8 cellular contexts compared by ENCODE assay signal in the genomic region with DNA sequence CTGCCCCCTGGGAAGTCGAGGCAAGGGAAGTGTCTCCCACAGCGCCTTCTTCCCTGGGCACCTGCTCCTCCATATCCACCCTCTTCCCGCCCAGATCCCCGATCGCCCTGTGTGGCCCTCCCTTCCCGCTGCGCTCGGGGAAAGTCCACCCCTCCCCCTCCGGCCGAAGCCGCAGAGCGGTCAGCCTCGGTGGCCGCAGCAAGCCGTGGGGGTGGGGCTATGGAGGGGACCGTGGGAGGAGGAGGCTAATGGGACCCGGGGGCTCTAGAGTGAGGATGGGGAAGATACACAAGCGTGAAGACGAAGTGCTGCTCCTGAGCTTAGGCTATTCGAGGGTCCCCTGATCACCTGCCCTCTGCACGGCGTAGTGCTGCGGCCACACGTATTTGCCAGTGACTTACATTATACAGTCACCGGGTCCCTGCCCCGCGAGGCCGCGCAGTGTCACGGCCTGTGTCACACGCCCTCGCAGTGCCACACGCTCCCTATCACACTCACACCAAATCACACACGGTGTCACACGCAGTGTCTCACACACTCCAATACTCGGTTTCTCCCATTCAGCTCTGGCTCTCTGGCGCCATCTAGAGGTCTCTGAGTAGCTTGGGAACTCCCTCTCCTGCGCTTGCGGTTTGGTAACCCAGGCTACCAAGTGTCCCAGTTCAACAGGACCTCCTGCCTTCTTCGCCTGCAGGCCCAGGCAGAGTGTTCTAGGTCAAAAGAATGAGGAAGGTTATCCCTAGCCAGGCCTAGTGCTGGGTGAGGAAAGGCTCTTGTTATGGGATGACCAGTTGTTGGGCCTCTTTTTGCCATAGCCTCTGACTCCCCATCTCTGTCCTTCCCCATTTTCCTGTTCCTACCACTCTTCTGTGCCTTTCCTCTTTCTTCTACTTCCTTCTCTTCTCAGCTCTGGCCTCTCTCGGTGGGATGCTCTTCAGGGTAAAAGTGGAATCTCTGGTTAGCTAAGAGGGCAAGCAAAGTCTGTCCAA. TPM values are rescaled to one million over a fixed set of nuclear protein-coding genes. Genes with fewer than 3 reads are reported as not detected.
DNase-seq lines count a peak whose midpoint lies in the region; ATAC-seq and TF ChIP-seq lines count a peak whose summit lies in the region.

No MANE protein-coding gene starts in this region.

- no peaks in the 10 kb centered on the region for H3K36me3 Mint-ChIP-seq in CD8-positive, alpha-beta memory T cell
- H3K36me3 Mint-ChIP-seq in endodermal cell (ENCODE audit: low read depth), result no peaks in the 10 kb centered on the region

- H3K4me3 ChIP-seq in CD8-positive, alpha-beta memory T cell (ENCODE audit: low read length), result peak overlapping the region; percentile 75
- peak overlapping the region; percentile 85 for H3K4me3 ChIP-seq in endodermal cell (ENCODE audit: low read length)

- H3K27me3 ChIP-seq in CD8-positive, alpha-beta memory T cell (ENCODE audit: insufficient read depth, low read length, poor library complexity, severe bottlenecking), result peaks cover 77% of the 10 kb centered on the region
- H3K27me3 ChIP-seq in endodermal cell (ENCODE audit: control insufficient read depth, insufficient read depth, low read length, poor library complexity, severe bottlenecking), result peaks cover 37% of the 10 kb centered on the region

- H3K27ac Mint-ChIP-seq in CD8-positive, alpha-beta memory T cell, result peak overlapping the region in 5 of 8 donors; percentile 19 to 87 (median 47)
- H3K27ac Mint-ChIP-seq in endodermal cell, result peak overlapping the region; percentile 88

- peak; percentile 83 to 94 (median 84) for DNase-seq in CD8-positive, alpha-beta memory T cell
- DNase-seq in HS-5 (ENCODE audit: low read depth), result peak; percentile 67
- DNase-seq in NOMO-1 treated with DMSO at 0.1 percent for 48 hours (lab: John Stamatoyannopoulos, UW; ENCODE audit: unreplicated experiment), result peak; percentile 84
- DNase-seq in activated CD8-positive, alpha-beta memory T cell treated with anti-CD3 and anti-CD28 coated beads, Interleukin-2, amount 50 U/mL, for 1 hour (ENCODE audit: extremely low read depth), result peak; percentile 85
- peak; percentile 95 for DNase-seq in endodermal cell
- DNase-seq in mesenteric fat pad (ENCODE audit: low spot score), result peak; percentile 92
- peak; percentile 70 for DNase-seq in stimulated activated CD8-positive, alpha-beta memory T cell treated with anti-CD3 and anti-CD28 coated beads, Interleukin-12 subunit alpha, Interleukin-12 subunit beta, amount 100 ng/mL, for 4 hours (ENCODE audit: low read depth)

- POLR2A ChIA-PET in CD8-positive, alpha-beta memory T cell (lab: Charles Lee), result interaction anchor here (0.8 to 3.8 kb wide), 9 partner anchors 30 to 196 kb away, joined by 3 to 21 read pairs (median 3); partner anchors contain the start of genes PCDH12 and RNF14

- TF ChIP-seq CTCF in endodermal cell (conservative IDR thresholded peaks at IDR 0.05), result peak; percentile 98

- no peaks in the 10 kb centered on the region for H3K36me3 ChIP-seq in CD8-positive, alpha-beta memory T cell (ENCODE audit: insufficient read depth, low read length)
- no peaks in the 10 kb centered on the region for H3K36me3 ChIP-seq in endodermal cell (ENCODE audit: control insufficient read depth, insufficient read depth, low read length)

- peaks cover 22 to 40% (median 32%) of the 10 kb centered on the region in 3 donors for H3K4me1 Mint-ChIP-seq in CD8-positive, alpha-beta memory T cell
- peaks cover 37% of the 10 kb centered on the region for H3K4me1 Mint-ChIP-seq in endodermal cell

- peaks cover 27% of the 10 kb centered on the region for H3K4me1 ChIP-seq in CD8-positive, alpha-beta memory T cell (ENCODE audit: insufficient read depth, low read length)
- H3K4me1 ChIP-seq in endodermal cell (ENCODE audit: control insufficient read depth, insufficient read depth, low read length), result peaks cover 12% of the 10 kb centered on the region

- H3K9me3 Mint-ChIP-seq in CD8-positive, alpha-beta memory T cell, result no peaks in the 10 kb centered on the region
- no peaks in the 10 kb centered on the region for H3K9me3 Mint-ChIP-seq in endodermal cell

- peak overlapping the region; percentile 71 to 89 (median 83) for H3K4me3 Mint-ChIP-seq in CD8-positive, alpha-beta memory T cell
- peak overlapping the region; percentile 78 for H3K4me3 Mint-ChIP-seq in endodermal cell

- H3K27me3 Mint-ChIP-seq in CD8-positive, alpha-beta memory T cell, result peaks cover 74 to 78% of the 10 kb centered on the region in 2 donors
- peaks cover 48% of the 10 kb centered on the region for H3K27me3 Mint-ChIP-seq in endodermal cell (ENCODE audit: insufficient read depth)

- H3K9ac ChIP-seq in endodermal cell (ENCODE audit: extremely low read depth, low read length, poor library complexity, severe bottlenecking), result no peak overlapping the region

- H3K9me3 ChIP-seq in CD8-positive, alpha-beta memory T cell (ENCODE audit: low read length), result no peaks in the 10 kb centered on the region
- H3K9me3 ChIP-seq in endodermal cell (ENCODE audit: control insufficient read depth, low read length), result no peaks in the 10 kb centered on the region

- WGBS in endodermal cell (ENCODE audit: insufficient coverage in 1 of 2, insufficient read length in 1 of 2), 2 experiments, result 1 to 2% methylated on average over 12 to 41 of the region's 41 CpGs

- CTCF ChIA-PET in CD8-positive, alpha-beta memory T cell (lab: Charles Lee), result interaction anchor here (0.7 to 9.0 kb wide), 55 partner anchors 8 to 287 kb away, joined by 3 to 184 read pairs (median 5); partner anchors contain the start of genes ARAP3, DELE1, FCHSD1 and RNF14

- H3K27ac ChIP-seq in CD8-positive, alpha-beta memory T cell (ENCODE audit: low read depth, low read length), result no peak overlapping the region
- H3K27ac ChIP-seq in endodermal cell (ENCODE audit: low read depth, low read length), result peak overlapping the region; percentile 71

- peak; percentile 55 for ATAC-seq in GM19468 (IDR thresholded peaks at IDR 0.05; ENCODE audit: extremely low read depth, unreplicated experiment)

RNA-seq across cellular contexts. Expression of gene PCDH1, which starts 0.9 kb away (rescaled TPM):
- total RNA-seq in CD8-positive, alpha-beta memory T cell, result not detected
- polyA plus RNA-seq in CD8-positive, alpha-beta memory T cell, result 0.54 TPM
- 10 to 100 TPM; 45.4 to 69.7 TPM for total RNA-seq in endodermal cell
- polyA plus RNA-seq in endodermal cell (2013, experiment 1 of 2), result 17.2 TPM
- 13.5 TPM for polyA plus RNA-seq in endodermal cell (2013, experiment 2 of 2)
- total RNA-seq in mesenteric fat pad, result 43.8 TPM

RNA-seq across cellular contexts. Expression of gene DELE1, which starts 44.6 kb away (rescaled TPM):
- 10 to 100 TPM; 48.8 to 50.2 TPM for total RNA-seq in CD8-positive, alpha-beta memory T cell
- polyA plus RNA-seq in CD8-positive, alpha-beta memory T cell, result 27.3 TPM
- total RNA-seq in endodermal cell (10 to 100 TPM; 66.5 to 71.4 TPM), mesenteric fat pad (74.0 TPM)
- polyA plus RNA-seq in endodermal cell (2013, experiment 1 of 2), result 74.8 TPM
- 65.1 TPM for polyA plus RNA-seq in endodermal cell (2013, experiment 2 of 2)

Comparison
In these comparisons a context has a peak if more than half of its experiments do, and no peak if none do; other contexts are left out.
1. RNA of gene PCDH1, which starts 0.9 kb away (total RNA-seq): 45.4 to 69.7 TPM in endodermal cell and 43.8 TPM in mesenteric fat pad (single experiment); not detected in CD8-positive, alpha-beta memory T cell; every median in the first group is over 10 times any median in the second.
2. Peak in every context shown above with its lines, with median percentiles within 50 percentile points of each other: DNase-seq.